26 cellular contexts compared by ENCODE assay signal in the genomic region with DNA sequence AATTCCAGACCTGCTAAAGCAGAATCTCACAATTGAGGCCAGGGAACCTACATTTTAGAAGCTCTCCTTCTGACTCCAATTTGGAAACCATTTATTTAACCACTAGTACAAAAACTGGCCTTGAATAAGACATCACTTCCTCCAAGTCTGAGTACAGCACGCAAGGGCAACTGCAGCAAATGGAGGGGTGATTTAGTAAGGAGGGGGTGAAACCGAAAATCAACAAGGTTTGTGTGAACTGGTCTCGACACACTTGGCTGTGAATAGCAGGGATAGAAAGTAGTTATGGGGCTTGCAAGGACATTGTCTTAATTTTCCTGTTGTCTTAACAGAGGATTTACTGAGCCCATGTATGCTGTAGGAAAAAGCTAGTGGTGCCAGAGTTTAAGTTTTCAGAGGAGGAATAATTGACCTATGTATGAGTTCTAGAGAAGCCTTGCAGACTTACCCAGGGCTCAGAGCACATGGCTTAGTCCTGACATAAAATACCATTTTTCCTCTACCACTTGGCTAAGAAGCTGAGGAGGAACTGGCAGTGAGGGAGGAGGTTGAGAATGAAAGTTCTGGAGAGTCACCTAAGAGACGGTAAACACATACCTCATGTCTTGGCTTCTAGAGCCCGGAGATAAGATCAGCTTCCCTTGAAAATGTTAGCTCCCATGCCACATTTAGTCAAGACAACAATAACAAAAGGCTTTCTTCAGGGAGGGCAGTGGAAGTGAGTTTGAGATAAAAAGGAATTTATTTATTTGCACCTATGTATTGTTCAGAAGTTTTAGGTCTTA.
DNase-seq lines count a peak whose midpoint lies in the region; ATAC-seq, FAIRE-seq and TF ChIP-seq lines count a peak whose summit lies in the region.
"Had no signal": no experiment of that assay in that cellular context is flagged by ENCODE, and none has a peak within 500 bp of the region (broad histone marks: within the 10 kb centered on the region; RNA-seq: fewer than 3 reads in every experiment).

No MANE protein-coding gene starts in this region.

- H3K36me3 ChIP-seq in H1 (ENCODE audit: control insufficient read depth in 2 of 4, insufficient read depth in 4 of 4, low read length in 3 of 4) (no peaks in the 10 kb centered on the region), mesodermal cell (ENCODE audit: control insufficient read depth, insufficient read depth, low read length) (peaks cover 5% of the 10 kb centered on the region)
- H3K36me3 ChIP-seq: gastroesophageal sphincter had no signal

- H3K18ac ChIP-seq in H1 (ENCODE audit: extremely low read depth, low read length): peak overlapping the region; percentile 49; the same call in 1 of the 2 replicates

- no peak overlapping the region for H3K56ac ChIP-seq in H1 (replicated peaks; ENCODE audit: insufficient read length, low read depth, low read length)

- peak; percentile 18 for DNase-seq in GM12865 (ENCODE audit: low read depth)
- peak; percentile 45 for DNase-seq in M059J (ENCODE audit: low read depth)
- DNase-seq in H1 (ENCODE audit: low read depth in 1 of 2, low spot score in 2 of 2): no peak
- no peak for DNase-seq in NCI-H69 (lab: John Stamatoyannopoulos, UW)
- DNase-seq: activated naive CD4-positive, alpha-beta T cell treated with anti-CD3 and anti-CD28 coated beads, Interleukin-2, amount 50 U/mL, for 16 hours; activated T-cell treated with anti-CD3 and anti-CD28 coated beads, Interleukin-2, amount 50 U/mL, for 72 hours; anterior cingulate cortex; cerebellar nuclear complex; effector CD4-positive, alpha-beta T cell; H7; midbrain; NCI-H146; NCI-H2171; NCI-H524 treated with DMSO at 0.1 percent for 48 hours; nephron progenitor cell; Right ventricle myocardium superior; substantia nigra; T-helper 1 cell had no signal

- H3K79me1 ChIP-seq in H1 (ENCODE audit: low read depth, low read length): no peaks in the 10 kb centered on the region

- CTCF ChIA-PET in H1 (lab: Charles Lee; ENCODE audit: partially characterized antibody): interaction anchor here (0.9 to 1.5 kb wide), 3 partner anchors 31 to 192 kb away, joined by 3 read pairs; no protein-coding TSS in a partner anchor

- no peak for TF ChIP-seq RAD21 in H1 (IDR thresholded peaks at IDR 0.05 in 1 of 2, conservative IDR thresholded peaks at IDR 0.05 in 1 of 2; ENCODE audit: low read depth in 2 of 2, low read length in 2 of 2)

- H4K91ac ChIP-seq in H1 (replicated peaks; ENCODE audit: insufficient read length, low read length): no peak overlapping the region

- H4K20me1 ChIP-seq in H1 (replicated peaks in 1 of 2; ENCODE audit: control insufficient read depth in 1 of 2, insufficient read depth in 2 of 2, low read length in 2 of 2): no peaks in the 10 kb centered on the region

- no peak overlapping the region for H2BK5ac ChIP-seq in H1 (ENCODE audit: low read depth, low read length)

- H3K27ac ChIP-seq in H1 (ENCODE audit: low read depth, low read length) (no peak overlapping the region), mesodermal cell (ENCODE audit: low read depth, low read length, severe bottlenecking) (peak overlapping the region; percentile 39)
- H3K27ac ChIP-seq: gastroesophageal sphincter, parathyroid adenoma had no signal

- no peak overlapping the region for H4K8ac ChIP-seq in H1 (ENCODE audit: extremely low read depth, insufficient read depth, low read length)

- no peak overlapping the region for H3K14ac ChIP-seq in H1 (ENCODE audit: insufficient read length)

- ATAC-seq in GM19397 (IDR thresholded peaks at IDR 0.05; ENCODE audit: unreplicated experiment) (no peak), GM21825 (IDR thresholded peaks at IDR 0.05; ENCODE audit: unreplicated experiment) (no peak), HG03378 (IDR thresholded peaks at IDR 0.05; ENCODE audit: unreplicated experiment) (no peak)
- ATAC-seq: activated T-cell treated with anti-CD3 and anti-CD28 coated beads, Interleukin-2, amount 50 U/mL, for 72 hours; esophagus mucosa; gastroesophageal sphincter had no signal

- no peak overlapping the region for H2BK15ac ChIP-seq in H1 (ENCODE audit: low read length)

- TF ChIP-seq CTCF in GM12865 (IDR thresholded peaks at IDR 0.05; ENCODE audit: insufficient read depth, low read depth, low read length, missing control alignments): no peak
- TF ChIP-seq CTCF in H1 (IDR thresholded peaks at IDR 0.05; ENCODE audit: control extremely low read depth in 1 of 3, insufficient read depth in 1 of 3, low read depth in 1 of 3, low read length in 3 of 3): no peak

- H3K23ac ChIP-seq in H1 (ENCODE audit: insufficient read length): no peak overlapping the region

- H3K4me2 ChIP-seq in H1 (ENCODE audit: insufficient read depth in 1 of 2, low read depth in 2 of 2, low read length in 2 of 2): no peak overlapping the region

- no peak overlapping the region for H2BK120ac ChIP-seq in H1 (replicated peaks; ENCODE audit: low read depth, low read length)

- H4K5ac ChIP-seq in H1 (ENCODE audit: insufficient read length, low read depth, low read length): no peak overlapping the region

- TF ChIP-seq EP300 in H1 (IDR thresholded peaks at IDR 0.05; ENCODE audit: borderline replicate concordance in 1 of 2, low read depth in 2 of 2, low read length in 2 of 2): no peak

- no peak overlapping the region for H3K4me3 ChIP-seq in GM12865 (ENCODE audit: low read depth, low read length)
- no peak overlapping the region for H3K4me3 ChIP-seq in H1 (ENCODE audit: extremely low read depth in 1 of 4, insufficient read depth in 2 of 4, low read depth in 3 of 4, low read length in 4 of 4)
- no peak overlapping the region for H3K4me3 ChIP-seq in mesodermal cell (ENCODE audit: extremely low read depth, insufficient read depth, low read length, poor library complexity, severe bottlenecking)
- H3K4me3 ChIP-seq: gastroesophageal sphincter had no signal

- H2AK5ac ChIP-seq in H1 (ENCODE audit: low read depth, low read length): no peak overlapping the region

- 88% methylated on average over 5 of the region's 5 CpGs; no CpG with 5 or more reads in 1 of the 2 experiments for WGBS in H1 (ENCODE audit: extremely low coverage in 1 of 2, insufficient coverage in 1 of 2, insufficient read length in 1 of 2, insufficient replicate concordance in 2 of 2, low coverage in 1 of 2, low lambda C conversion rate in 2 of 2, missing lambda C conversion rate in 1 of 2), 2 experiments
- 87 to 98% methylated on average over 3 of the region's 5 CpGs for WGBS in mesodermal cell (ENCODE audit: insufficient coverage in 2 of 2), 2 experiments

- POLR2A ChIA-PET in H1 (lab: Charles Lee; ENCODE audit: partially characterized antibody): no interaction called here

- H3K4me1 ChIP-seq in H1 (replicated peaks in 1 of 4; ENCODE audit: control insufficient read depth in 3 of 4, insufficient read depth in 4 of 4, low read length in 3 of 4) (peaks cover 1 to 10% (median 8%) of the 10 kb centered on the region in 4 experiments; a peak in 6 of 7 replicates), mesodermal cell (ENCODE audit: control insufficient read depth, insufficient read depth, low read length, poor library complexity, severe bottlenecking) (peaks cover 2% of the 10 kb centered on the region)

- H2BK12ac ChIP-seq in H1 (ENCODE audit: low read depth, low read length): 0 out of 2 replicates have a peak overlapping the region, but pooled peaks have one; percentile 4

- no peaks in the 10 kb centered on the region for H3K79me2 ChIP-seq in H1 (ENCODE audit: control insufficient read depth in 1 of 2, insufficient read depth in 2 of 2, low read length in 2 of 2)
- H3K79me2 ChIP-seq: parathyroid adenoma had no signal

- no peak overlapping the region for H3K4ac ChIP-seq in H1 (replicated peaks; ENCODE audit: insufficient read length, low read depth, low read length)

- H3K9me3 ChIP-seq in H1 (ENCODE audit: insufficient read depth in 2 of 2, low read depth in 1 of 2, low read length in 1 of 2): no peaks in the 10 kb centered on the region
- no peaks in the 10 kb centered on the region for H3K9me3 ChIP-seq in mesodermal cell (ENCODE audit: control insufficient read depth, low read length)
- H3K9me3 ChIP-seq: gastroesophageal sphincter had no signal

- no peak overlapping the region for H2BK20ac ChIP-seq in H1 (ENCODE audit: low read length)

- H2AFZ ChIP-seq in H1 (ENCODE audit: low read length): no peak overlapping the region
- H2AFZ ChIP-seq: parathyroid adenoma had no signal

- no peak for TF ChIP-seq POLR2A in H1 (IDR thresholded peaks at IDR 0.05; ENCODE audit: control extremely low read depth in 1 of 2, low read depth in 2 of 2, low read length in 2 of 2)

- peak; percentile 13 for FAIRE-seq in H1 (lab: Jason Lieb, UNC)
- FAIRE-seq: urothelium cell line had no signal

- H3K9ac ChIP-seq in H1 (replicated peaks in 1 of 4; ENCODE audit: extremely low read depth in 1 of 4, low read depth in 3 of 4, low read length in 3 of 4): no peak overlapping the region
- H3K9ac ChIP-seq: parathyroid adenoma had no signal

- no peaks in the 10 kb centered on the region for H3K23me2 ChIP-seq in H1 (ENCODE audit: low read depth, low read length)

- no peaks in the 10 kb centered on the region for H3K27me3 ChIP-seq in H1 (replicated peaks in 1 of 4; ENCODE audit: control insufficient read depth in 3 of 4, extremely low read depth in 1 of 4, insufficient read depth in 3 of 4, low read length in 3 of 4)
- H3K27me3 ChIP-seq: gastroesophageal sphincter had no signal

TF ChIP-seq in H1, 55 proteins besides CTCF, POLR2A, EP300 and RAD21 (continues in another document):
- no peak for TF ChIP-seq SP1 (IDR thresholded peaks at IDR 0.05; ENCODE audit: low read depth, low read length)
- TF ChIP-seq PHF8 (conservative IDR thresholded peaks at IDR 0.05; ENCODE audit: low read depth, low read length): no peak
- TF ChIP-seq, protein P1, sequence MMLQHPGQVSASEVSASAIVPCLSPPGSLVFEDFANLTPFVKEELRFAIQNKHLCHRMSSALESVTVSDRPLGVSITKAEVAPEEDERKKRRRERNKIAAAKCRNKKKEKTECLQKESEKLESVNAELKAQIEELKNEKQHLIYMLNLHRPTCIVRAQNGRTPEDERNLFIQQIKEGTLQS (IDR thresholded peaks at IDR 0.05; ENCODE audit: insufficient read depth, low read depth, low read length): no peak
- TF ChIP-seq BRCA1 (IDR thresholded peaks at IDR 0.05; ENCODE audit: low read depth, low read length): no peak
- TF ChIP-seq KDM1A (IDR thresholded peaks at IDR 0.05; ENCODE audit: borderline replicate concordance, low read length): no peak
- no peak for TF ChIP-seq POU5F1 (IDR thresholded peaks at IDR 0.05; ENCODE audit: low read depth, low read length)
- no peak for TF ChIP-seq RNF2 (IDR thresholded peaks at IDR 0.05; ENCODE audit: borderline replicate concordance, low read depth, low read length, missing control alignments, poor library complexity, severe bottlenecking)
- TF ChIP-seq, protein P2, sequence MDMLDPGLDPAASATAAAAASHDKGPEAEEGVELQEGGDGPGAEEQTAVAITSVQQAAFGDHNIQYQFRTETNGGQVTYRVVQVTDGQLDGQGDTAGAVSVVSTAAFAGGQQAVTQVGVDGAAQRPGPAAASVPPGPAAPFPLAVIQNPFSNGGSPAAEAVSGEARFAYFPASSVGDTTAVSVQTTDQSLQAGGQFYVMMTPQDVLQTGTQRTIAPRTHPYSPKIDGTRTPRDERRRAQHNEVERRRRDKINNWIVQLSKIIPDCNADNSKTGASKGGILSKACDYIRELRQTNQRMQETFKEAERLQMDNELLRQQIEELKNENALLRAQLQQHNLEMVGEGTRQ (IDR thresholded peaks at IDR 0.05; ENCODE audit: low read length): no peak
- no peak for TF ChIP-seq RFX5 (IDR thresholded peaks at IDR 0.05; ENCODE audit: borderline replicate concordance, low read depth, low read length)

Comparison
In these comparisons a context has a peak if more than half of its experiments do, and no peak if none do; other contexts are left out.
1. DNase-seq: peak in GM12865 (single experiment) and M059J (single experiment); none in H1 (0 of 2) and NCI-H69 (single experiment).